In genomic region chrX:13068651-13069050, GRCh38 we compare ENCODE assay signal across 31 cellular contexts. TPM values are rescaled to one million over a fixed set of nuclear protein-coding genes. Genes with fewer than 3 reads are reported as not detected.
"Had no signal": no experiment of that assay in that cellular context is flagged by ENCODE, and none has a peak within 500 bp of the region (broad histone marks: within the 10 kb centered on the region; RNA-seq: fewer than 3 reads in every experiment).

No MANE protein-coding gene starts in this region.

- H3K4me1 ChIP-seq: SJCRH30 had no signal

- H3K4me3 ChIP-seq: cardiac muscle cell, SJCRH30, SK-N-MC had no signal

- ATAC-seq: activated CD8-positive, alpha-beta T cell treated with anti-CD3 and anti-CD28 coated beads for 36 hours; activated naive CD4-positive, alpha-beta T cell treated with anti-CD3 and anti-CD28 coated beads, Interleukin-2, amount 50 U/mL, for 72 hours; activated T-cell treated with anti-CD3 and anti-CD28 coated beads, Interleukin-2, amount 50 U/mL, for 72 hours; activated T-helper 17 cell treated with anti-CD3 and anti-CD28 coated beads, Interleukin-2, amount 50 U/mL, for 72 hours; Panc1 had no signal

- H3K9me3 Mint-ChIP-seq: activated T-helper 17 cell treated with anti-CD3 and anti-CD28 coated beads, Interleukin-2, amount 50 U/mL, for 72 hours; central memory CD8-positive, alpha-beta T cell had no signal

- H3K9me3 ChIP-seq: SJCRH30 had no signal

- H3K4me3 Mint-ChIP-seq: activated CD8-positive, alpha-beta T cell treated with anti-CD3 and anti-CD28 coated beads for 36 hours; activated T-cell treated with anti-CD3 and anti-CD28 coated beads, Interleukin-2, amount 50 U/mL, for 72 hours; activated T-helper 17 cell treated with anti-CD3 and anti-CD28 coated beads, Interleukin-2, amount 50 U/mL, for 72 hours; central memory CD8-positive, alpha-beta T cell had no signal

- H3K36me3 ChIP-seq: cardiac muscle cell, SJCRH30 had no signal

- H3K27ac Mint-ChIP-seq: activated CD8-positive, alpha-beta T cell treated with anti-CD3 and anti-CD28 coated beads for 36 hours; activated naive CD4-positive, alpha-beta T cell treated with anti-CD3 and anti-CD28 coated beads, Interleukin-2, amount 50 U/mL, for 72 hours; activated T-cell treated with anti-CD3 and anti-CD28 coated beads, Interleukin-2, amount 50 U/mL, for 72 hours; activated T-helper 17 cell treated with anti-CD3 and anti-CD28 coated beads, Interleukin-2, amount 50 U/mL, for 72 hours had no signal

- H3K27me3 Mint-ChIP-seq: activated CD8-positive, alpha-beta T cell treated with anti-CD3 and anti-CD28 coated beads for 36 hours; activated T-helper 17 cell treated with anti-CD3 and anti-CD28 coated beads, Interleukin-2, amount 50 U/mL, for 72 hours; central memory CD8-positive, alpha-beta T cell had no signal

- H3K27ac ChIP-seq: cardiac muscle cell, SJCRH30, SK-N-MC had no signal

- DNase-seq: activated CD4-positive, alpha-beta T cell treated with anti-CD3 and anti-CD28 coated beads for 4 hours; activated CD8-positive, alpha-beta T cell treated with anti-CD3 and anti-CD28 coated beads for 36 hours; activated effector memory CD4-positive, alpha-beta T cell treated with anti-CD3 and anti-CD28 coated beads, Interleukin-2, amount 50 U/mL, for 16 hours; activated naive CD4-positive, alpha-beta T cell treated with Interleukin-2 at 50 U/mL for 16 hours; activated T-cell treated with anti-CD3 and anti-CD28 coated beads, Interleukin-2, amount 50 U/mL, for 1 hour; activated T-cell treated with anti-CD3 and anti-CD28 coated beads, Interleukin-2, amount 50 U/mL, for 72 hours; amniotic stem cell; aorta; Karpas-422; KBM-7; NCI-H1105; NCI-H1417 treated with DMSO at 0.1 percent for 48 hours; NCI-H1694; NCI-H1930; NCI-H2081 treated with DMSO at 0.1 percent for 48 hours; NCI-H226; NCI-H524 treated with DMSO at 0.1 percent for 48 hours; SHP77; SJCRH30; T1000 had no signal

- H3K27me3 ChIP-seq: cardiac muscle cell, SJCRH30 had no signal

RNA-seq across cellular contexts. Expression of gene FAM9C, which starts 24.2 kb away (rescaled TPM):
- total RNA-seq: activated CD8-positive, alpha-beta memory T cell treated with anti-CD3 and anti-CD28 coated beads for 36 hours; activated CD8-positive, alpha-beta T cell treated with anti-CD3 and anti-CD28 coated beads for 36 hours; aorta; cardiac muscle cell; chondrocyte; MCF 10A; NCI-H460; T-helper 2 cell treated with Interferon-gamma antibody and Interleukin-4, amounts not matched to agents 100 ng/mL and 5 ng/mL, for 36 hours had no signal
- polyA plus RNA-seq: aorta, cardiac muscle cell had no signal
